In genomic region chr11:45355706-45356041, GRCh38 we compare ENCODE assay signal across 8 cellular contexts.
DNase-seq lines count a peak whose midpoint lies in the region; ATAC-seq lines count a peak whose summit lies in the region.

No MANE protein-coding gene starts in this region.

- H3K27ac ChIP-seq in cingulate gyrus (ENCODE audit: low read depth, low read length) (peak overlapping the region; percentile 52), muscle layer of duodenum (ENCODE audit: low read length) (no peak overlapping the region), aorta (ENCODE audit: low read depth in 1 of 2, low read length in 2 of 2) (no peak overlapping the region)

- H3K4me3 Mint-ChIP-seq in stimulated activated naive CD8-positive, alpha-beta T cell treated with anti-CD3 and anti-CD28 coated beads, Interleukin-15, Interleukin-2, amounts not matched to agents 100 ng/mL and 50 ng/mL, for 24 hours, result peak overlapping the region; percentile 81

- no peaks in the 10 kb centered on the region for H3K36me3 ChIP-seq in muscle layer of duodenum (ENCODE audit: control insufficient read depth in 1 of 2, insufficient read depth in 2 of 2, low read length in 2 of 2)
- no peaks in the 10 kb centered on the region for H3K36me3 ChIP-seq in aorta (ENCODE audit: control insufficient read depth in 1 of 2, insufficient read depth in 2 of 2, low read length in 1 of 2)

- H3K9me3 Mint-ChIP-seq in stimulated activated naive CD8-positive, alpha-beta T cell treated with anti-CD3 and anti-CD28 coated beads, Interleukin-15, Interleukin-2, amounts not matched to agents 100 ng/mL and 50 ng/mL, for 24 hours, result no peaks in the 10 kb centered on the region

- H3K27me3 ChIP-seq in muscle layer of duodenum (ENCODE audit: low read depth, low read length) (no peaks in the 10 kb centered on the region), aorta (ENCODE audit: control insufficient read depth in 1 of 2, insufficient read depth in 2 of 2, low read length in 1 of 2) (no peaks in the 10 kb centered on the region)

- H3K36me3 Mint-ChIP-seq in stimulated activated naive CD8-positive, alpha-beta T cell treated with anti-CD3 and anti-CD28 coated beads, Interleukin-15, Interleukin-2, amounts not matched to agents 100 ng/mL and 50 ng/mL, for 24 hours (ENCODE audit: low read depth), result no peaks in the 10 kb centered on the region

- intact Hi-C loops in aorta (cut with DNase I), result loop anchor here in 1 of 2 donors (1.0 kb wide), 1 partner anchor 235 kb away; no protein-coding TSS in a partner anchor

- peaks cover 8 to 10% of the 10 kb centered on the region in 2 donors for H3K4me1 ChIP-seq in muscle layer of duodenum (ENCODE audit: control insufficient read depth in 1 of 2, insufficient read depth in 2 of 2, low read length in 2 of 2)
- no peaks in the 10 kb centered on the region for H3K4me1 ChIP-seq in aorta (ENCODE audit: control insufficient read depth in 1 of 2, insufficient read depth in 2 of 2, low read length in 2 of 2)

- H3K27ac Mint-ChIP-seq in stimulated activated naive CD8-positive, alpha-beta T cell treated with anti-CD3 and anti-CD28 coated beads, Interleukin-15, Interleukin-2, amounts not matched to agents 100 ng/mL and 50 ng/mL, for 24 hours, result peak overlapping the region; percentile 52

- H3K9me3 ChIP-seq in muscle layer of duodenum (ENCODE audit: control insufficient read depth in 1 of 2, low read length in 2 of 2), result no peaks in the 10 kb centered on the region
- no peaks in the 10 kb centered on the region for H3K9me3 ChIP-seq in aorta (ENCODE audit: control insufficient read depth, low read length)

- DNase-seq in stimulated activated naive CD8-positive, alpha-beta T cell treated with anti-CD3 and anti-CD28 coated beads, Interleukin-15, Interleukin-2, amounts not matched to agents 100 U/mL and 50 U/mL, for 24 hours, result no peak
- DNase-seq in aorta (no peak), NCI-H69 (lab: John Stamatoyannopoulos, UW) (no peak), kidney glomerular epithelial cell (lab: John Stamatoyannopoulos, UW) (no peak), NCI-H2227 treated with DMSO at 0.1 percent for 48 hours (lab: John Stamatoyannopoulos, UW) (no peak)

- H3K4me3 ChIP-seq in muscle layer of duodenum (ENCODE audit: low read depth in 1 of 2, low read length in 2 of 2) (peak overlapping the region; percentile 62), aorta (ENCODE audit: low read length in 2 of 2) (peak overlapping the region; percentile 41 to 59)

- 12 to 18% methylated on average over 5 of the region's 5 CpGs for WGBS in aorta, 2 donors

- peaks cover 7% of the 10 kb centered on the region for H3K27me3 Mint-ChIP-seq in stimulated activated naive CD8-positive, alpha-beta T cell treated with anti-CD3 and anti-CD28 coated beads, Interleukin-15, Interleukin-2, amounts not matched to agents 100 ng/mL and 50 ng/mL, for 24 hours

- peaks cover 16% of the 10 kb centered on the region for H3K4me1 Mint-ChIP-seq in stimulated activated naive CD8-positive, alpha-beta T cell treated with anti-CD3 and anti-CD28 coated beads, Interleukin-15, Interleukin-2, amounts not matched to agents 100 ng/mL and 50 ng/mL, for 24 hours (ENCODE audit: low read depth)

- no peak for ATAC-seq in stimulated activated naive CD8-positive, alpha-beta T cell treated with anti-CD3 and anti-CD28 coated beads, Interleukin-15, Interleukin-2, amounts not matched to agents 100 U/mL and 50 U/mL, for 24 hours
- peak; percentile 43 for ATAC-seq in aorta (ENCODE audit: low FRiP score)
